In the genomic region with DNA sequence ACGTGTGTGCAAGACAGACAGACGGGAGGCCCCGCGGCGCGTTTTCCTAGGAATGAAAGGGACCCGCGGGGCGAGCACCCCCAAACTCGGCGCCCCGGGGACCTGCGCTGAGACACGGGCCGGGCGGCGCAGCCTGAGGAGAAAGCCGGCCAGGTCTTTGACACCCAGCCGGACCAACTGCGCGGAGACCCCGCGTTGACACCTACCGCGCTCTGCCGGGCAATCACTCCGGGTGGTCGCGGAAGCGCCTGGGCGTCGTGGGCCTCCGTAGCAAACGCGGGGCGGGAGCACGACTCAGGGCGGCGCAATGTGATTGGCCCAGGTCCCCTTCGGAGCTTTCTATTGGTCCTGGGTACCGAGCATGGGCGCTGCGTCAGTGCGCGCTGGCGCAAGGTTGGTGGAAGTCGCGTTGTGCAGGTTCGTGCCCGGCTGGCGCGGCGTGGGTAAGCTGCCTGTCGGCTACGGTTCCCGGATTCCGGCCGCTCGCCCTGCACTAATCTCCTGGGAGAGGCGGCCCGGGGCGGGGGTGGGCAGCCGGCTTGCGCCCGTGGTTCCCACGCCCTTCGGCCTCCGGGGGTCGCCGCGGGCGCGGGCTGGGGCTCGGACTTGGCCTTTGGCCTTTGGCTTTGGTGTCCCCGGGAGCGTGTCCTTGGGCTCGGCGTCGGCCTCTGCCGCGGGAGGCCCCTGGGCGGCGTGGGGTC, we compare ENCODE assay signal across 1 cellular context.
TF ChIP-seq lines count a peak whose summit lies in the region.

A gene with protein sequence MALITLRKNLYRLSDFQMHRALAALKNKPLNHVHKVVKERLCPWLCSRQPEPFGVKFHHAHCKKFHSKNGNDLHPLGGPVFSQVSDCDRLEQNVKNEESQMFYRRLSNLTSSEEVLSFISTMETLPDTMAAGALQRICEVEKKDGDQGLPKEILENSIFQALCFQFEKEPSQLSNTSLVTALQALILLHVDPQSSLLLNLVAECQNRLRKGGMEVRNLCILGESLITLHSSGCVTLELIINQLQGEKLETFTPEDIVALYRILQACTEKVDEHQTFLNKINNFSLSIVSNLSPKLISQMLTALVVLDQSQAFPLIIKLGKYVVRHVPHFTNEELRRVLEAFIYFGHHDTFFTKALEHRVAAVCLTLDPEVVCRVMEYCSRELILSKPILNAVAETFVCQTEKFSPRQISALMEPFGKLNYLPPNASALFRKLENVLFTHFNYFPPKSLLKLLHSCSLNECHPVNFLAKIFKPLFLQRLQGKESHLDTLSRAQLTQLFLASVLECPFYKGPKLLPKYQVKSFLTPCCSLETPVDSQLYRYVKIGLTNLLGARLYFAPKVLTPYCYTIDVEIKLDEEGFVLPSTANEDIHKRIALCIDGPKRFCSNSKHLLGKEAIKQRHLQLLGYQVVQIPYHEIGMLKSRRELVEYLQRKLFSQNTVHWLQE (minus strand): TSS at position 259 of the 701 bp plus-strand sequence. CDS start 948 bp downstream, outside the sequence.
Gene MTRR, plus strand, starts transcription at position 376 of the 701 bp plus-strand sequence. CDS start 1,647 bp downstream, outside the sequence.

TF ChIP-seq in HepG2, 621 proteins besides CTCF, POLR2A, EP300 and RAD21 (continued from another document and continues in another):
- TF ChIP-seq ZNF124 (CRISPR knock-in tag; IDR thresholded peaks at IDR 0.05), result 0 out of 2 replicates have a peak, but pooled peaks have one; percentile 29
- TF ChIP-seq CENPT (CRISPR knock-in tag; IDR thresholded peaks at IDR 0.05; ENCODE audit: low read depth), result no peak
- peak; percentile 65 for TF ChIP-seq AGO2 (optimal IDR thresholded peaks at IDR 0.05; ENCODE audit: low read depth, low read length)
- TF ChIP-seq ZNF530 (CRISPR knock-in tag; IDR thresholded peaks at IDR 0.05; ENCODE audit: low read depth), result no peak
- TF ChIP-seq FOXM1 (CRISPR knock-in tag; IDR thresholded peaks at IDR 0.05), result no peak
- TF ChIP-seq GATAD1 (CRISPR knock-in tag; IDR thresholded peaks at IDR 0.05), result peak; percentile 87
- TF ChIP-seq ZFP37 (CRISPR knock-in tag; IDR thresholded peaks at IDR 0.05; ENCODE audit: borderline replicate concordance), result peak; percentile 62; the same call in 1 of the 2 replicates
- no peak for TF ChIP-seq KLF16 (CRISPR knock-in tag; IDR thresholded peaks at IDR 0.05)
- peak; percentile 89 for TF ChIP-seq GABPB1 (CRISPR knock-in tag; IDR thresholded peaks at IDR 0.05)
- no peak for TF ChIP-seq HMGXB3 (CRISPR knock-in tag; IDR thresholded peaks at IDR 0.05; ENCODE audit: borderline replicate concordance)
- no peak for TF ChIP-seq ZNF782 (CRISPR knock-in tag; IDR thresholded peaks at IDR 0.05; ENCODE audit: borderline replicate concordance)
- peak; percentile 47 for TF ChIP-seq GATAD2A (CRISPR knock-in tag; IDR thresholded peaks at IDR 0.05)
- no peak for TF ChIP-seq NR3C1 (CRISPR knock-in tag; IDR thresholded peaks at IDR 0.05)
- TF ChIP-seq, protein P1, sequence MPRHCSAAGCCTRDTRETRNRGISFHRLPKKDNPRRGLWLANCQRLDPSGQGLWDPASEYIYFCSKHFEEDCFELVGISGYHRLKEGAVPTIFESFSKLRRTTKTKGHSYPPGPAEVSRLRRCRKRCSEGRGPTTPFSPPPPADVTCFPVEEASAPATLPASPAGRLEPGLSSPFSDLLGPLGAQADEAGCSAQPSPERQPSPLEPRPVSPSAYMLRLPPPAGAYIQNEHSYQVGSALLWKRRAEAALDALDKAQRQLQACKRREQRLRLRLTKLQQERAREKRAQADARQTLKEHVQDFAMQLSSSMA (CRISPR knock-in tag; IDR thresholded peaks at IDR 0.05), result no peak
- no peak for TF ChIP-seq CBX1 (IDR thresholded peaks at IDR 0.05; ENCODE audit: low read depth)
- TF ChIP-seq ZBTB42 (CRISPR knock-in tag; IDR thresholded peaks at IDR 0.05), result 0 out of 2 replicates have a peak, but pooled peaks have one; percentile 41
- TF ChIP-seq MYC (CRISPR knock-in tag; IDR thresholded peaks at IDR 0.05; ENCODE audit: borderline replicate concordance), result peak; percentile 79
- TF ChIP-seq KLF15 (CRISPR knock-in tag; IDR thresholded peaks at IDR 0.05; ENCODE audit: borderline replicate concordance), result peak; percentile 25; the same call in 1 of the 2 replicates
- TF ChIP-seq ZNF788 (CRISPR knock-in tag; IDR thresholded peaks at IDR 0.05; ENCODE audit: borderline replicate concordance), result peak; percentile 74; the same call in 1 of the 2 replicates
- no peak for TF ChIP-seq JUN (CRISPR knock-in tag; IDR thresholded peaks at IDR 0.05)
- TF ChIP-seq ZNF451 (CRISPR knock-in tag; IDR thresholded peaks at IDR 0.05), result 0 out of 2 replicates have a peak, but pooled peaks have one; percentile 56
- no peak for TF ChIP-seq SCMH1 (CRISPR knock-in tag; IDR thresholded peaks at IDR 0.05; ENCODE audit: borderline replicate concordance)
- TF ChIP-seq ATF4 (CRISPR knock-in tag; IDR thresholded peaks at IDR 0.05), result peak in 1 of 2 experiments; percentile 69; a peak in 2 of 4 replicates
- TF ChIP-seq, protein P2, sequence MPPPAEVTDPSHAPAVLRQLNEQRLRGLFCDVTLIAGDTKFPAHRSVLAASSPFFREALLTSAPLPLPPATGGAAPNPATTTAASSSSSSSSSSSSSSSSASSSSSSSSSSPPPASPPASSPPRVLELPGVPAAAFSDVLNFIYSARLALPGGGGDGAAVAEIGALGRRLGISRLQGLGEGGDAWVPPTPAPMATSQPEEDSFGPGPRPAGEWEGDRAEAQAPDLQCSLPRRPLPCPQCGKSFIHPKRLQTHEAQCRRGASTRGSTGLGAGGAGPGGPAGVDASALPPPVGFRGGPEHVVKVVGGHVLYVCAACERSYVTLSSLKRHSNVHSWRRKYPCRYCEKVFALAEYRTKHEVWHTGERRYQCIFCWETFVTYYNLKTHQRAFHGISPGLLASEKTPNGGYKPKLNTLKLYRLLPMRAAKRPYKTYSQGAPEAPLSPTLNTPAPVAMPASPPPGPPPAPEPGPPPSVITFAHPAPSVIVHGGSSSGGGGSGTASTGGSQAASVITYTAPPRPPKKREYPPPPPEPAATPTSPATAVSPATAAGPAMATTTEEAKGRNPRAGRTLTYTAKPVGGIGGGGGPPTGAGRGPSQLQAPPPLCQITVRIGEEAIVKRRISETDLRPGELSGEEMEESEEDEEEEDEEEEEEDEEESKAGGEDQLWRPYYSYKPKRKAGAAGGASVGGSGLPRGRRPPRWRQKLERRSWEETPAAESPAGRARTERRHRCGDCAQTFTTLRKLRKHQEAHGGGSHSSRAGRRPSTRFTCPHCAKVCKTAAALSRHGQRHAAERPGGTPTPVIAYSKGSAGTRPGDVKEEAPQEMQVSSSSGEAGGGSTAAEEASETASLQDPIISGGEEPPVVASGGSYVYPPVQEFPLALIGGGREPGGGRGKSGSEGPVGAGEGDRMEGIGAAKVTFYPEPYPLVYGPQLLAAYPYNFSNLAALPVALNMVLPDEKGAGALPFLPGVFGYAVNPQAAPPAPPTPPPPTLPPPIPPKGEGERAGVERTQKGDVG (CRISPR knock-in tag; IDR thresholded peaks at IDR 0.05; ENCODE audit: borderline replicate concordance), result no peak
- TF ChIP-seq, protein P3, sequence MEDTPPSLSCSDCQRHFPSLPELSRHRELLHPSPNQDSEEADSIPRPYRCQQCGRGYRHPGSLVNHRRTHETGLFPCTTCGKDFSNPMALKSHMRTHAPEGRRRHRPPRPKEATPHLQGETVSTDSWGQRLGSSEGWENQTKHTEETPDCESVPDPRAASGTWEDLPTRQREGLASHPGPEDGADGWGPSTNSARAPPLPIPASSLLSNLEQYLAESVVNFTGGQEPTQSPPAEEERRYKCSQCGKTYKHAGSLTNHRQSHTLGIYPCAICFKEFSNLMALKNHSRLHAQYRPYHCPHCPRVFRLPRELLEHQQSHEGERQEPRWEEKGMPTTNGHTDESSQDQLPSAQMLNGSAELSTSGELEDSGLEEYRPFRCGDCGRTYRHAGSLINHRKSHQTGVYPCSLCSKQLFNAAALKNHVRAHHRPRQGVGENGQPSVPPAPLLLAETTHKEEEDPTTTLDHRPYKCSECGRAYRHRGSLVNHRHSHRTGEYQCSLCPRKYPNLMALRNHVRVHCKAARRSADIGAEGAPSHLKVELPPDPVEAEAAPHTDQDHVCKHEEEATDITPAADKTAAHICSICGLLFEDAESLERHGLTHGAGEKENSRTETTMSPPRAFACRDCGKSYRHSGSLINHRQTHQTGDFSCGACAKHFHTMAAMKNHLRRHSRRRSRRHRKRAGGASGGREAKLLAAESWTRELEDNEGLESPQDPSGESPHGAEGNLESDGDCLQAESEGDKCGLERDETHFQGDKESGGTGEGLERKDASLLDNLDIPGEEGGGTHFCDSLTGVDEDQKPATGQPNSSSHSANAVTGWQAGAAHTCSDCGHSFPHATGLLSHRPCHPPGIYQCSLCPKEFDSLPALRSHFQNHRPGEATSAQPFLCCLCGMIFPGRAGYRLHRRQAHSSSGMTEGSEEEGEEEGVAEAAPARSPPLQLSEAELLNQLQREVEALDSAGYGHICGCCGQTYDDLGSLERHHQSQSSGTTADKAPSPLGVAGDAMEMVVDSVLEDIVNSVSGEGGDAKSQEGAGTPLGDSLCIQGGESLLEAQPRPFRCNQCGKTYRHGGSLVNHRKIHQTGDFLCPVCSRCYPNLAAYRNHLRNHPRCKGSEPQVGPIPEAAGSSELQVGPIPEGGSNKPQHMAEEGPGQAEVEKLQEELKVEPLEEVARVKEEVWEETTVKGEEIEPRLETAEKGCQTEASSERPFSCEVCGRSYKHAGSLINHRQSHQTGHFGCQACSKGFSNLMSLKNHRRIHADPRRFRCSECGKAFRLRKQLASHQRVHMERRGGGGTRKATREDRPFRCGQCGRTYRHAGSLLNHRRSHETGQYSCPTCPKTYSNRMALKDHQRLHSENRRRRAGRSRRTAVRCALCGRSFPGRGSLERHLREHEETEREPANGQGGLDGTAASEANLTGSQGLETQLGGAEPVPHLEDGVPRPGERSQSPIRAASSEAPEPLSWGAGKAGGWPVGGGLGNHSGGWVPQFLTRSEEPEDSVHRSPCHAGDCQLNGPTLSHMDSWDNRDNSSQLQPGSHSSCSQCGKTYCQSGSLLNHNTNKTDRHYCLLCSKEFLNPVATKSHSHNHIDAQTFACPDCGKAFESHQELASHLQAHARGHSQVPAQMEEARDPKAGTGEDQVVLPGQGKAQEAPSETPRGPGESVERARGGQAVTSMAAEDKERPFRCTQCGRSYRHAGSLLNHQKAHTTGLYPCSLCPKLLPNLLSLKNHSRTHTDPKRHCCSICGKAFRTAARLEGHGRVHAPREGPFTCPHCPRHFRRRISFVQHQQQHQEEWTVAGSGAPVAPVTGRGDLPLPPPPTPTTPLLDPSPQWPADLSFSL (CRISPR knock-in tag; IDR thresholded peaks at IDR 0.05), result no peak
- TF ChIP-seq ZNF44 (CRISPR knock-in tag; IDR thresholded peaks at IDR 0.05), result peak; percentile 89
- TF ChIP-seq NRL (CRISPR knock-in tag; IDR thresholded peaks at IDR 0.05; ENCODE audit: borderline replicate concordance), result peak; percentile 42; the same call in 1 of the 2 replicates
- 0 out of 2 replicates have a peak, but pooled peaks have one; percentile 58 for TF ChIP-seq SMAD9 (CRISPR knock-in tag; IDR thresholded peaks at IDR 0.05)
- TF ChIP-seq RARA (CRISPR knock-in tag; IDR thresholded peaks at IDR 0.05), result no peak
